ENCODE assay signal across 1 cellular context in genomic region chrX:100368167-100368566, GRCh38.
TF ChIP-seq lines count a peak whose summit lies in the region.

No MANE protein-coding gene starts in this region.

TF ChIP-seq in H1, 55 proteins besides CTCF, POLR2A, EP300 and RAD21 (continued from another document):
- no peak for TF ChIP-seq CHD7 (IDR thresholded peaks at IDR 0.05; ENCODE audit: insufficient replicate concordance, low read length)
- TF ChIP-seq JUND (IDR thresholded peaks at IDR 0.05; ENCODE audit: low read length), result no peak
- no peak for TF ChIP-seq NRF1 (IDR thresholded peaks at IDR 0.05; ENCODE audit: low read depth, low read length)
- no peak for TF ChIP-seq SIRT6 (IDR thresholded peaks at IDR 0.05; ENCODE audit: low read length)
- TF ChIP-seq GABPA (IDR thresholded peaks at IDR 0.05; ENCODE audit: borderline replicate concordance, insufficient read depth, low read length), result no peak
